8 cellular contexts compared by ENCODE assay signal in the genomic region with DNA sequence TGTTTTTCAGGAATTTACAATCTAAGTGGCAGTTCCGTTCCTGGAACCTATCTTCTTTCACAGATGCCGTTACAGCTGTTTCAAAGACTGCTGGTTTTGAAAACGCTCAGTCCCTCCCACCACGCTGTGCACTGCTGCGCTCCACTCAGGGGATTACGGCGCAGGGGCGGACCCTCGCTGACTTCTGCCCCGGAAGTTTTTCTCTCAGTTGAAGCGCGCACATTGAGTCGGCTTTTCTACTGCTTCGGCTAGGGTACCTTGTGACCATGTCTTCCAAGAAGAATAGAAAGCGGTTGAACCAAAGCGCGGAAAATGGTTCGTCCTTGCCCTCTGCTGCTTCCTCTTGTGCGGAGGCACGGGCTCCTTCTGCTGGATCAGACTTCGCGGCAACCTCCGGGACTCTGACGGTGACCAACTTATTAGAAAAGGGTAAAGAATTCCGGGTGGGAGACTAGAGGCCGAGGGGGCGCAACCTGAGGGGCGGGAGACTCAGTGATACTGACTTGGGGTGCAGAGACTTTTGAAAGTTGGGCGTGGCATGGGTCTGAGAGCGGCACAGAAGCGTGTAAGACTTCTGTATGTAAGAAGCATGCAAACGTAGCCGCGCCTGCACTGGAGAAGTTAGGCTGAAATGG. TPM values are rescaled to one million over a fixed set of nuclear protein-coding genes. Genes with fewer than 3 reads are reported as not detected.
DNase-seq lines count a peak whose midpoint lies in the region; ATAC-seq, FAIRE-seq and TF ChIP-seq lines count a peak whose summit lies in the region.

No MANE protein-coding gene starts in this region.

- H3K4me3 Mint-ChIP-seq in activated T-helper 1 cell treated with anti-CD3 and anti-CD28 coated beads, Interleukin-12 subunit alpha, Interleukin-12 subunit beta, Interleukin-2, Interleukin-4 antibody, amounts not matched to agents 30 ng/mL and 10 ng/mL and 1 ng/mL, durations not matched to agents 14 hours and 24 hours and 36 hours: no peak overlapping the region
- H3K4me3 Mint-ChIP-seq in naive thymus-derived CD8-positive, alpha-beta T cell: peak overlapping the region in 8 of 10 donors; percentile 94 to 100 (median 98)

- intact Hi-C loops in activated T-helper 1 cell treated with anti-CD3 and anti-CD28 coated beads, Interleukin-12 subunit alpha, Interleukin-12 subunit beta, Interleukin-2, Interleukin-4 antibody, amounts not matched to agents 30 ng/mL and 10 ng/mL and 1 ng/mL, durations not matched to agents 14 hours and 24 hours and 36 hours (cut with micrococcal nuclease): loop anchor here (1.0 to 10.0 kb wide), 17 partner anchors 95 to 1098 kb away; partner anchors contain the start of genes BBS12, BLTP1, IL2 and SPRY1

- H3K9ac ChIP-seq in KMS-11: peak overlapping the region; percentile 62; the same call in 1 of the 2 replicates

- peaks cover 32% of the 10 kb centered on the region for H3K4me1 ChIP-seq in KMS-11 (ENCODE audit: low read depth, poor library complexity, severe bottlenecking)

- peak overlapping the region; percentile 96 for H2AFZ ChIP-seq in KMS-11 (ENCODE audit: low read depth)

- H3K27ac ChIP-seq in KMS-11: peak overlapping the region; percentile 74

- POLR2A ChIA-PET in naive thymus-derived CD8-positive, alpha-beta T cell (lab: Charles Lee): interaction anchor here (1.7 kb wide), 1 partner anchor 191 kb away, joined by 6 read pairs; the partner anchor contains the start of gene BBS12

- H3K27me3 ChIP-seq in KMS-11 (ENCODE audit: insufficient read depth, low read depth): no peaks in the 10 kb centered on the region

- ATAC-seq in GM21737 (IDR thresholded peaks at IDR 0.05; ENCODE audit: unreplicated experiment): peak; percentile 97
- ATAC-seq in naive thymus-derived CD8-positive, alpha-beta T cell: peak; percentile 98

- peaks cover 40% of the 10 kb centered on the region for H3K79me2 ChIP-seq in KMS-11 (ENCODE audit: insufficient read depth, low read depth)

- no peaks in the 10 kb centered on the region for H3K9me3 Mint-ChIP-seq in activated T-helper 1 cell treated with anti-CD3 and anti-CD28 coated beads, Interleukin-12 subunit alpha, Interleukin-12 subunit beta, Interleukin-2, Interleukin-4 antibody, amounts not matched to agents 30 ng/mL and 10 ng/mL and 1 ng/mL, durations not matched to agents 14 hours and 24 hours and 36 hours
- H3K9me3 Mint-ChIP-seq in naive thymus-derived CD8-positive, alpha-beta T cell: no peaks in the 10 kb centered on the region

- peaks cover 16% of the 10 kb centered on the region for H3K4me1 Mint-ChIP-seq in activated T-helper 1 cell treated with anti-CD3 and anti-CD28 coated beads, Interleukin-12 subunit alpha, Interleukin-12 subunit beta, Interleukin-2, Interleukin-4 antibody, amounts not matched to agents 30 ng/mL and 10 ng/mL and 1 ng/mL, durations not matched to agents 14 hours and 24 hours and 36 hours (ENCODE audit: low read depth)
- peaks cover 6 to 8% (median 7%) of the 10 kb centered on the region in 4 donors for H3K4me1 Mint-ChIP-seq in naive thymus-derived CD8-positive, alpha-beta T cell

- peak overlapping the region; percentile 98 for H3K4me2 ChIP-seq in KMS-11

- H3K4me3 ChIP-seq in KMS-11 (IDR thresholded peaks at IDR 0.05; ENCODE audit: insufficient read depth, low read depth, low read length): no peak overlapping the region

- H4K20me1 ChIP-seq in KMS-11 (ENCODE audit: insufficient read depth): no peaks in the 10 kb centered on the region

- FAIRE-seq in RCC 7860 (lab: Jason Lieb, UNC): peak; percentile 72

- DNase-seq in DMS53 treated with DMSO at 0.1 percent for 48 hours (lab: John Stamatoyannopoulos, UW; ENCODE audit: unreplicated experiment): peak; percentile 55
- DNase-seq in RCC 7860 (ENCODE audit: low spot score): peak; percentile 71
- peak; percentile 90 for DNase-seq in activated T-helper 1 cell treated with anti-CD3 and anti-CD28 coated beads, Interleukin-12 subunit alpha, Interleukin-12 subunit beta, Interleukin-2, Interleukin-4 antibody, amounts not matched to agents 30 ng/mL and 10 ng/mL and 1 ng/mL, durations not matched to agents 14 hours and 24 hours and 36 hours (ENCODE audit: low spot score)
- DNase-seq in fibroblast of gingiva (ENCODE audit: low read depth): peak; percentile 81
- DNase-seq in naive thymus-derived CD8-positive, alpha-beta T cell: peak; percentile 66 to 92 (median 82)
- peak; percentile 87 for DNase-seq in stimulated activated naive CD4-positive, alpha-beta T cell treated with Interleukin-2 at 50 U/mL for 16 hours (lab: John Stamatoyannopoulos, UW)

- no peak for TF ChIP-seq CTCF in KMS-11 (conservative IDR thresholded peaks at IDR 0.05; ENCODE audit: low read depth, low read length)

- H3K36me3 Mint-ChIP-seq in activated T-helper 1 cell treated with anti-CD3 and anti-CD28 coated beads, Interleukin-12 subunit alpha, Interleukin-12 subunit beta, Interleukin-2, Interleukin-4 antibody, amounts not matched to agents 30 ng/mL and 10 ng/mL and 1 ng/mL, durations not matched to agents 14 hours and 24 hours and 36 hours (ENCODE audit: low read depth): no peaks in the 10 kb centered on the region
- H3K36me3 Mint-ChIP-seq in naive thymus-derived CD8-positive, alpha-beta T cell: peaks cover 0 to 9% (median 0%) of the 10 kb centered on the region in 3 donors

- no peaks in the 10 kb centered on the region for H3K27me3 Mint-ChIP-seq in activated T-helper 1 cell treated with anti-CD3 and anti-CD28 coated beads, Interleukin-12 subunit alpha, Interleukin-12 subunit beta, Interleukin-2, Interleukin-4 antibody, amounts not matched to agents 30 ng/mL and 10 ng/mL and 1 ng/mL, durations not matched to agents 14 hours and 24 hours and 36 hours (ENCODE audit: insufficient read depth)
- peaks cover 0 to 2% (median 0%) of the 10 kb centered on the region in 5 donors for H3K27me3 Mint-ChIP-seq in naive thymus-derived CD8-positive, alpha-beta T cell

- no peaks in the 10 kb centered on the region for H3K36me3 ChIP-seq in KMS-11 (ENCODE audit: insufficient read depth)

- H3K27ac Mint-ChIP-seq in activated T-helper 1 cell treated with anti-CD3 and anti-CD28 coated beads, Interleukin-12 subunit alpha, Interleukin-12 subunit beta, Interleukin-2, Interleukin-4 antibody, amounts not matched to agents 30 ng/mL and 10 ng/mL and 1 ng/mL, durations not matched to agents 14 hours and 24 hours and 36 hours: peak overlapping the region; percentile 96
- H3K27ac Mint-ChIP-seq in naive thymus-derived CD8-positive, alpha-beta T cell: peak overlapping the region in 9 of 10 donors; percentile 91 to 99 (median 96)

RNA-seq across cellular contexts. Expression of gene NUDT6, which starts 0.6 kb away (rescaled TPM):
- total RNA-seq in activated T-helper 1 cell treated with anti-CD3 and anti-CD28 coated beads, Interleukin-12 subunit alpha, Interleukin-12 subunit beta, Interleukin-2, Interleukin-4 antibody, amounts not matched to agents 30 ng/mL and 10 ng/mL and 1 ng/mL, durations not matched to agents 14 hours and 24 hours and 36 hours: 7.9 and 8.2 TPM in 2 replicates
- 1 to 10 TPM; 3.1 TPM for total RNA-seq in naive thymus-derived CD8-positive, alpha-beta T cell
- 1 to 10 TPM; 2.5 to 3.1 (median 2.9) TPM for polyA plus RNA-seq in naive thymus-derived CD8-positive, alpha-beta T cell
